1 cellular context compared by ENCODE assay signal in genomic region chr12:75995691-75996090, GRCh38.
TF ChIP-seq lines count a peak whose summit lies in the region.

No MANE protein-coding gene starts in this region.

TF ChIP-seq in IMR-90, 13 proteins besides CTCF, POLR2A, EP300 and RAD21 (continued from another document):
- TF ChIP-seq MAZ (IDR thresholded peaks at IDR 0.05; ENCODE audit: borderline replicate concordance, low read depth, low read length) (no peak), RFX5 (IDR thresholded peaks at IDR 0.05; ENCODE audit: low read depth, low read length) (no peak), CHD1 (IDR thresholded peaks at IDR 0.05; ENCODE audit: low read depth, low read length) (no peak), NFE2L2 (IDR thresholded peaks at IDR 0.05; ENCODE audit: low read depth, low read length) (no peak), BHLHE40 (IDR thresholded peaks at IDR 0.05; ENCODE audit: low read depth, low read length) (no peak), SMC3 (IDR thresholded peaks at IDR 0.05; ENCODE audit: low read depth, low read length) (no peak), RCOR1 (IDR thresholded peaks at IDR 0.05; ENCODE audit: insufficient replicate concordance, low read length) (no peak), CEBPB (IDR thresholded peaks at IDR 0.05; ENCODE audit: low read depth, low read length) (no peak), MXI1 (IDR thresholded peaks at IDR 0.05; ENCODE audit: borderline replicate concordance, low read depth, low read length) (no peak)
